Comparison of ENCODE assay signal across 12 cellular contexts in the genomic region with DNA sequence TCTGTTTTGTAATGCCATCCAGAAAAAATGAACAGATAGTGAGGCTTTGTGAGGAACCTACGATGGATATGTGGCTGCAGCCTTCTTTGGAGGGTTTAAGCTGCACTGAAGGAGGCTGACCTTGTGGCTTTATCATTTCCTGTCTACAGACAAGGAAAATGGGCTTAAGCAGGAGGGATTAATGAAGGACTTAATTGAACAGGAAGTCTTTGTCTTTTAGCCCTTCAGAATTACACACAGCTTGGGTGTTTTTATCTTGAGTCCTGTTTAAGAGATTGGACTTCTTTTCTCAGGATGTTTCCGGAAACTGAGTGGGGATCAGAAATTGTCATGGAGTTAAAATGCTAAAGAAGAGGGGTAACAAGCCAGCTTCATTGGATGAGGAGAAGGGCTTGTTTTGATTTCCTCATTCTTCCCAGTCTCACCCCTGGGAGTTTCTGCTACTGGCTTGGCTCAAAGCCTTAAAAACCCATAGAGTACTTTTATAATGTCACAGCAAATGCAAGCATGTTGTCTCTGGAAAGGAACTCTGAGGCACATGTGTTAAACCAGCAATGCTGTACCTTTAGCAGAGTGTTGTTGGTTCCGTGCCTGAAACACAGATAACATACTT.
DNase-seq lines count a peak whose midpoint lies in the region; ATAC-seq and TF ChIP-seq lines count a peak whose summit lies in the region.
"Had no signal": no experiment of that assay in that cellular context is flagged by ENCODE, and none has a peak within 500 bp of the region (broad histone marks: within the 10 kb centered on the region; RNA-seq: fewer than 3 reads in every experiment).

No MANE protein-coding gene starts in this region.

- H3K4me3 Mint-ChIP-seq in T-helper 1 cell treated with Interleukin-12 subunit alpha and Interleukin-12 subunit beta and Interleukin-4 antibody, amounts not matched to agents 30 μg/mL and 1 μg/mL, for 36 hours = peak overlapping the region; percentile 27
- peak overlapping the region; percentile 7 for H3K4me3 Mint-ChIP-seq in activated T-helper 2 cell treated with anti-CD3 and anti-CD28 coated beads, Interferon-gamma antibody, Interleukin-2, Interleukin-4, amounts not matched to agents 10 μg/mL and 5 μg/mL and 100 μg/mL, durations not matched to agents 14 hours and 24 hours and 36 hours (ENCODE audit: low read depth)
- peak overlapping the region; percentile 54 for H3K4me3 Mint-ChIP-seq in natural killer cell treated with Interleukin-12 subunit alpha and Interleukin-12 subunit beta and Interleukin-15 and Interleukin-18, amount 100 ng/mL, for 72 hours

- H3K4me2 ChIP-seq in KMS-11 = 0 out of 2 replicates have a peak overlapping the region, but pooled peaks have one; percentile 6
- H3K4me2 ChIP-seq: A549 had no signal

- DNase-seq in T-helper 1 cell = no peak
- no peak for DNase-seq in activated T-helper 2 cell treated with anti-CD3 and anti-CD28 coated beads, Interferon-gamma antibody, Interleukin-2, Interleukin-4, amounts not matched to agents 10 μg/mL and 5 μg/mL and 100 μg/mL, durations not matched to agents 14 hours and 24 hours and 36 hours (ENCODE audit: low spot score)
- DNase-seq in natural killer cell treated with Interleukin-12 subunit alpha and Interleukin-12 subunit beta and Interleukin-15 and Interleukin-18, amount 100 ng/mL, for 72 hours (ENCODE audit: low spot score) = no peak
- no peak for DNase-seq in left colon
- DNase-seq in KG1 (lab: John Stamatoyannopoulos, UW) = no peak
- DNase-seq in SW 1271 (lab: John Stamatoyannopoulos, UW) = no peak
- DNase-seq: brain microvascular endothelial cell, NCI-H1694 treated with DMSO at 0.1 percent for 48 hours had no signal

- intact Hi-C loops in activated T-helper 2 cell treated with anti-CD3 and anti-CD28 coated beads, Interferon-gamma antibody, Interleukin-2, Interleukin-4, amounts not matched to agents 10 μg/mL and 5 μg/mL and 100 μg/mL, durations not matched to agents 14 hours and 24 hours and 36 hours (cut with micrococcal nuclease) = loop anchor here (5.0 kb wide), 2 partner anchors 37 to 192 kb away; a partner anchor contains a TSS
- intact Hi-C loops in left colon (cut with DNase I, micrococcal nuclease) = loop anchor here in 1 of 2 donors (5.0 kb wide), 1 partner anchor 192 kb away; a partner anchor contains a TSS

- H3K27ac ChIP-seq in KMS-11 = no peak overlapping the region
- H3K27ac ChIP-seq: A549, brain microvascular endothelial cell, parathyroid adenoma had no signal

- no peak overlapping the region for H3K9ac ChIP-seq in KMS-11
- H3K9ac ChIP-seq: parathyroid adenoma had no signal

- H3K36me3 Mint-ChIP-seq in T-helper 1 cell treated with Interleukin-12 subunit alpha and Interleukin-12 subunit beta and Interleukin-4 antibody, amounts not matched to agents 30 μg/mL and 1 μg/mL, for 36 hours (ENCODE audit: low read depth) = peaks cover 13% of the 10 kb centered on the region
- H3K36me3 Mint-ChIP-seq in activated T-helper 2 cell treated with anti-CD3 and anti-CD28 coated beads, Interferon-gamma antibody, Interleukin-2, Interleukin-4, amounts not matched to agents 10 μg/mL and 5 μg/mL and 100 μg/mL, durations not matched to agents 14 hours and 24 hours and 36 hours (ENCODE audit: low read depth) = peaks cover 47% of the 10 kb centered on the region
- peaks cover 4% of the 10 kb centered on the region for H3K36me3 Mint-ChIP-seq in natural killer cell treated with Interleukin-12 subunit alpha and Interleukin-12 subunit beta and Interleukin-15 and Interleukin-18, amount 100 ng/mL, for 72 hours

- H3K9me3 Mint-ChIP-seq in T-helper 1 cell treated with Interleukin-12 subunit alpha and Interleukin-12 subunit beta and Interleukin-4 antibody, amounts not matched to agents 30 μg/mL and 1 μg/mL, for 36 hours = peaks cover 6% of the 10 kb centered on the region
- H3K9me3 Mint-ChIP-seq in activated T-helper 2 cell treated with anti-CD3 and anti-CD28 coated beads, Interferon-gamma antibody, Interleukin-2, Interleukin-4, amounts not matched to agents 10 μg/mL and 5 μg/mL and 100 μg/mL, durations not matched to agents 14 hours and 24 hours and 36 hours = peaks cover 3% of the 10 kb centered on the region
- H3K9me3 Mint-ChIP-seq in natural killer cell treated with Interleukin-12 subunit alpha and Interleukin-12 subunit beta and Interleukin-15 and Interleukin-18, amount 100 ng/mL, for 72 hours = peaks cover 2% of the 10 kb centered on the region

- no peaks in the 10 kb centered on the region for H4K20me1 ChIP-seq in KMS-11 (ENCODE audit: insufficient read depth)

- H3K4me1 Mint-ChIP-seq in T-helper 1 cell treated with Interleukin-12 subunit alpha and Interleukin-12 subunit beta and Interleukin-4 antibody, amounts not matched to agents 30 μg/mL and 1 μg/mL, for 36 hours (ENCODE audit: low read depth) = peaks cover 72% of the 10 kb centered on the region
- H3K4me1 Mint-ChIP-seq in activated T-helper 2 cell treated with anti-CD3 and anti-CD28 coated beads, Interferon-gamma antibody, Interleukin-2, Interleukin-4, amounts not matched to agents 10 μg/mL and 5 μg/mL and 100 μg/mL, durations not matched to agents 14 hours and 24 hours and 36 hours (ENCODE audit: low read depth) = peaks cover 74% of the 10 kb centered on the region
- peaks cover 64 to 74% of the 10 kb centered on the region in 2 donors for H3K4me1 Mint-ChIP-seq in natural killer cell treated with Interleukin-12 subunit alpha and Interleukin-12 subunit beta and Interleukin-15 and Interleukin-18, amount 100 ng/mL, for 72 hours (ENCODE audit: low read depth in 2 of 2)

- no peaks in the 10 kb centered on the region for H3K27me3 Mint-ChIP-seq in T-helper 1 cell treated with Interleukin-12 subunit alpha and Interleukin-12 subunit beta and Interleukin-4 antibody, amounts not matched to agents 30 μg/mL and 1 μg/mL, for 36 hours (ENCODE audit: low read depth)
- H3K27me3 Mint-ChIP-seq in activated T-helper 2 cell treated with anti-CD3 and anti-CD28 coated beads, Interferon-gamma antibody, Interleukin-2, Interleukin-4, amounts not matched to agents 10 μg/mL and 5 μg/mL and 100 μg/mL, durations not matched to agents 14 hours and 24 hours and 36 hours (ENCODE audit: low read depth) = no peaks in the 10 kb centered on the region
- H3K27me3 Mint-ChIP-seq in natural killer cell treated with Interleukin-12 subunit alpha and Interleukin-12 subunit beta and Interleukin-15 and Interleukin-18, amount 100 ng/mL, for 72 hours = no peaks in the 10 kb centered on the region

- TF ChIP-seq CTCF in KMS-11 (conservative IDR thresholded peaks at IDR 0.05; ENCODE audit: low read depth, low read length) = no peak

- H3K4me1 ChIP-seq in KMS-11 (ENCODE audit: low read depth, poor library complexity, severe bottlenecking) = peaks cover 25% of the 10 kb centered on the region

- no peaks in the 10 kb centered on the region for H3K36me3 ChIP-seq in KMS-11 (ENCODE audit: insufficient read depth)
- H3K36me3 ChIP-seq: brain microvascular endothelial cell had no signal

- no peaks in the 10 kb centered on the region for H3K27me3 ChIP-seq in KMS-11 (ENCODE audit: insufficient read depth, low read depth)
- H3K27me3 ChIP-seq: brain microvascular endothelial cell had no signal

- H2AFZ ChIP-seq in KMS-11 (ENCODE audit: low read depth) = no peak overlapping the region
- H2AFZ ChIP-seq: parathyroid adenoma had no signal

- H3K4me3 ChIP-seq in KMS-11 (IDR thresholded peaks at IDR 0.05; ENCODE audit: insufficient read depth, low read depth, low read length) = no peak overlapping the region
- H3K4me3 ChIP-seq: A549 had no signal

- H3K27ac Mint-ChIP-seq in T-helper 1 cell treated with Interleukin-12 subunit alpha and Interleukin-12 subunit beta and Interleukin-4 antibody, amounts not matched to agents 30 μg/mL and 1 μg/mL, for 36 hours = peak overlapping the region; percentile 78
- peak overlapping the region; percentile 71 for H3K27ac Mint-ChIP-seq in activated T-helper 2 cell treated with anti-CD3 and anti-CD28 coated beads, Interferon-gamma antibody, Interleukin-2, Interleukin-4, amounts not matched to agents 10 μg/mL and 5 μg/mL and 100 μg/mL, durations not matched to agents 14 hours and 24 hours and 36 hours
- H3K27ac Mint-ChIP-seq in natural killer cell treated with Interleukin-12 subunit alpha and Interleukin-12 subunit beta and Interleukin-15 and Interleukin-18, amount 100 ng/mL, for 72 hours = peak overlapping the region; percentile 70 to 82

- no peaks in the 10 kb centered on the region for H3K79me2 ChIP-seq in KMS-11 (ENCODE audit: insufficient read depth, low read depth)

- no peak for ATAC-seq in natural killer cell treated with Interleukin-12 subunit alpha and Interleukin-12 subunit beta and Interleukin-15 and Interleukin-18, amount 100 ng/mL, for 72 hours
- ATAC-seq in left colon = no peak
- ATAC-seq: A549 had no signal
